Comparison of ENCODE assay signal across 24 cellular contexts in genomic region chr20:52985687-52986086, GRCh38. TPM values are rescaled to one million over a fixed set of nuclear protein-coding genes. Genes with fewer than 3 reads are reported as not detected.
DNase-seq lines count a peak whose midpoint lies in the region; ATAC-seq and TF ChIP-seq lines count a peak whose summit lies in the region.
"Had no signal": no experiment of that assay in that cellular context is flagged by ENCODE, and none has a peak within 500 bp of the region (broad histone marks: within the 10 kb centered on the region; RNA-seq: fewer than 3 reads in every experiment).

No MANE protein-coding gene starts in this region.

- H3K9me3 ChIP-seq in GM23248 (ENCODE audit: low read depth) (no peaks in the 10 kb centered on the region), esophagus muscularis mucosa (no peaks in the 10 kb centered on the region)
- H3K9me3 ChIP-seq: HAP-1 had no signal

- H3K4me1 ChIP-seq in GM23248 (ENCODE audit: insufficient read depth): peaks cover 9% of the 10 kb centered on the region; the same call in 1 of the 2 replicates
- no peaks in the 10 kb centered on the region for H3K4me1 ChIP-seq in esophagus muscularis mucosa
- H3K4me1 ChIP-seq: HAP-1 had no signal

- no peaks in the 10 kb centered on the region for H3K27me3 ChIP-seq in GM23248 (replicated peaks; ENCODE audit: insufficient read depth)
- H3K27me3 ChIP-seq in esophagus muscularis mucosa: no peaks in the 10 kb centered on the region

- in situ Hi-C loops in GM23248 (cut with MboI): no loop called here

- H3F3A ChIP-seq in GM23248 (ENCODE audit: insufficient read depth): peaks cover 8% of the 10 kb centered on the region

- ATAC-seq in HG02938 (IDR thresholded peaks at IDR 0.05; ENCODE audit: unreplicated experiment): no peak

- no peaks in the 10 kb centered on the region for H4K20me1 ChIP-seq in GM23248 (ENCODE audit: insufficient read depth)

- DNase-seq in AG10803 (ENCODE audit: low read depth) (peak; percentile 44), GM23248 (peak; percentile 78), esophagus muscularis mucosa (ENCODE audit: extremely low spot score) (peak; percentile 37), stromal cell of bone marrow (ENCODE audit: low read depth) (peak; percentile 19), substantia nigra (lab: John Stamatoyannopoulos, UW) (no peak), NCI-H146 treated with DMSO at 0.1 percent for 48 hours (lab: John Stamatoyannopoulos, UW; ENCODE audit: unreplicated experiment) (no peak)
- DNase-seq: Calu3, DMS153, DND-41, GOT3, IMR-90, KG1, MM.1S, NCI-H1694 treated with DMSO at 0.1 percent for 48 hours, NCI-H2081, NCI-H2227 treated with DMSO at 0.1 percent for 48 hours, NCI-H510A, NCI-H69, RPMI8226, SHP77 had no signal

- H3K9ac ChIP-seq in GM23248: no peak overlapping the region

- H3K27ac ChIP-seq in GM23248: peak overlapping the region; percentile 27
- no peak overlapping the region for H3K27ac ChIP-seq in esophagus muscularis mucosa (replicated peaks in 1 of 4)
- H3K27ac ChIP-seq in substantia nigra (ENCODE audit: low read depth, low read length, poor library complexity, severe bottlenecking): no peak overlapping the region

- intact Hi-C loops in esophagus muscularis mucosa (cut with DNase I): no loop called here

- H3K9me2 ChIP-seq in GM23248 (ENCODE audit: insufficient read depth): no peaks in the 10 kb centered on the region

- H3K36me3 ChIP-seq in GM23248 (ENCODE audit: low read depth) (no peaks in the 10 kb centered on the region), esophagus muscularis mucosa (no peaks in the 10 kb centered on the region)
- H3K36me3 ChIP-seq: HAP-1 had no signal

- TF ChIP-seq EP300 in esophagus muscularis mucosa (IDR thresholded peaks at IDR 0.05): no peak

- WGBS in GM23248 (ENCODE audit: low coverage in 1 of 2, low lambda C conversion rate in 2 of 2, missing lambda C conversion rate in 2 of 2), 2 experiments: 6% methylated on average over 3 of the region's 3 CpGs
- WGBS in esophagus muscularis mucosa: 81% methylated on average over 3 of the region's 3 CpGs

- no peak overlapping the region for H3K4me3 ChIP-seq in AG10803 (ENCODE audit: low read length)
- no peak overlapping the region for H3K4me3 ChIP-seq in GM23248
- no peak overlapping the region for H3K4me3 ChIP-seq in esophagus muscularis mucosa
- H3K4me3 ChIP-seq: HAP-1 had no signal

- H3K4me2 ChIP-seq in GM23248 (ENCODE audit: unreplicated experiment): peak overlapping the region; percentile 17

- no peak overlapping the region for H2AFZ ChIP-seq in GM23248

- TF ChIP-seq POLR2A in esophagus muscularis mucosa (IDR thresholded peaks at IDR 0.05; ENCODE audit: low read depth): no peak

- TF ChIP-seq CTCF in AG10803 (conservative IDR thresholded peaks at IDR 0.05; ENCODE audit: low read length): no peak
- no peak for TF ChIP-seq CTCF in esophagus muscularis mucosa (IDR thresholded peaks at IDR 0.05)

- H3K79me2 ChIP-seq in GM23248 (ENCODE audit: insufficient read depth): peaks cover 32% of the 10 kb centered on the region

RNA-seq across cellular contexts. Expression of gene TSHZ2, which starts 13.5 kb away (rescaled TPM):
- total RNA-seq in GM23248 (2014; rRNA removed; shearing (Covaris generic)): 13.4 and 18.5 TPM in 2 replicates
- 4.5 and 6.3 TPM in 2 replicates for polyA plus RNA-seq in GM23248 (2016; fragmentation: Nextera tagmentation; extraction: Ambion mirVana)
- 10 to 100 TPM; 10.3 to 15.0 (median 12.9) TPM for total RNA-seq in esophagus muscularis mucosa
- total RNA-seq: Calu3, SK-MEL-5 had no signal
- polyA plus RNA-seq: BJ had no signal

Comparison
In these comparisons a context has a peak if more than half of its experiments do, and no peak if none do; other contexts are left out.
1. DNase-seq: peak in AG10803 (single experiment), GM23248 (single experiment), esophagus muscularis mucosa (single experiment) and stromal cell of bone marrow (single experiment); none in substantia nigra (0 of 49) and NCI-H146 treated with DMSO at 0.1 percent for 48 hours (single experiment).